Comparison of ENCODE assay signal across 8 cellular contexts in the genomic region with DNA sequence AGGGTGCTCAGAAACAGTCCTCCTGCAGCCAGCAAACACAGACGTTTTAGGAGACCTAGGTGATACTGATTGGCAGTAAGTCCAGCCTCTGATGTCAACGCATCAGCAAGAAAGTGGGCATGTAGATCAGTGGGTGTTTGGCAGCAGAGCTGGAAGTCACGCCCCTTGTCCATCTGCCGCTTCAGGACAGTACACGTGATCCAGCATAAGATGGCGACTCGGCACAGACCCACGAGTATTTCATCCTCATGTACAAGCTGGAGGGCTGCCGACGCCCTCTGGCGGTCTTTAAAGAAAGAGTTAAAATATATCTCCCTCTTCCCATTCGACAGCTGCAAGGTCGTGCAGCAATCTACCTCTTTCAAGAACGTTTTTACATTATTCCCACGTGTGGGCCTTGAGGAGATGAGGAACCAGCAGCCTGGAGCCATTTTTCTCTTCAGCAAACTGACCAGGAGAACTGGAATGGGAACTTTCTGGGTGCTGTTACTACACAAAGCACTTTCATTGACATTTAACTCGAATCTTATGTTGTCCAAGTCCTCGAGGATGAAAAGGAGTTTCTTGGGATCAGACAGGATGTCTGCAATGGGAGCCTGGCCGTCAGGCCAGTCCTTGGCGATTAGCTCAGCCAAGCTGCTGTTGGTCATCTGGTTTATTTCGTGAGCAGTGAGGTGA. TPM values are rescaled to one million over a fixed set of nuclear protein-coding genes. Genes with fewer than 3 reads are reported as not detected.
DNase-seq lines count a peak whose midpoint lies in the region; ATAC-seq lines count a peak whose summit lies in the region.

No MANE protein-coding gene starts in this region.

- H3K4me3 ChIP-seq in right cardiac atrium (ENCODE audit: low read length): no peak overlapping the region

- peaks cover under 1% of the 10 kb centered on the region for H3K27me3 Mint-ChIP-seq in activated CD4-positive, alpha-beta memory T cell treated with anti-CD3 and anti-CD28 coated beads for 36 hours

- peak; percentile 85 for DNase-seq in DMS53 (lab: John Stamatoyannopoulos, UW)
- DNase-seq in NCI-H446 treated with DMSO at 0.1 percent for 48 hours (lab: John Stamatoyannopoulos, UW): peak; percentile 91
- peak; percentile 59 for DNase-seq in activated CD4-positive, alpha-beta memory T cell treated with anti-CD3 and anti-CD28 coated beads for 36 hours
- peak; percentile 53 to 63 (median 59) for DNase-seq in right cardiac atrium
- peak; percentile 42 to 43 for DNase-seq in stimulated activated CD4-positive, alpha-beta T cell treated with anti-CD3 and anti-CD28 coated beads, Interleukin-2, amount 100 ng/mL, for 24 hours

- peaks cover 6% of the 10 kb centered on the region for H3K4me1 Mint-ChIP-seq in activated CD4-positive, alpha-beta memory T cell treated with anti-CD3 and anti-CD28 coated beads for 36 hours (ENCODE audit: low read depth)

- WGBS in right cardiac atrium: 23% methylated on average over 20 of the region's 20 CpGs

- POLR2A ChIA-PET in activated CD4-positive, alpha-beta memory T cell treated with anti-CD3 and anti-CD28 coated beads for 36 hours (lab: Charles Lee): interaction anchor here (0.6 kb wide), 1 partner anchor 177 kb away, joined by 3 read pairs; no protein-coding TSS in a partner anchor

- H3K27ac ChIP-seq in right cardiac atrium (ENCODE audit: low read length): no peak overlapping the region

- no peaks in the 10 kb centered on the region for H3K36me3 Mint-ChIP-seq in activated CD4-positive, alpha-beta memory T cell treated with anti-CD3 and anti-CD28 coated beads for 36 hours

- CTCF ChIA-PET in activated CD4-positive, alpha-beta memory T cell treated with anti-CD3 and anti-CD28 coated beads for 36 hours (lab: Charles Lee): interaction anchor here (0.9 to 2.8 kb wide), 4 partner anchors 12 to 178 kb away, joined by 3 to 22 read pairs (median 7); no protein-coding TSS in a partner anchor

- intact Hi-C loops in activated CD4-positive, alpha-beta memory T cell treated with anti-CD3 and anti-CD28 coated beads for 36 hours (cut with micrococcal nuclease): loop anchor here (10.0 kb wide), 1 partner anchor 295 kb away; no protein-coding TSS in a partner anchor
- intact Hi-C loops in right cardiac atrium (cut with DNase I): no loop called here

- no peaks in the 10 kb centered on the region for H3K9me3 ChIP-seq in right cardiac atrium (ENCODE audit: control insufficient read depth, low read length)

- H3K27me3 ChIP-seq in right cardiac atrium (ENCODE audit: control insufficient read depth, insufficient read depth): peaks cover 3% of the 10 kb centered on the region

- no peak overlapping the region for H3K4me3 Mint-ChIP-seq in activated CD4-positive, alpha-beta memory T cell treated with anti-CD3 and anti-CD28 coated beads for 36 hours

- no peak overlapping the region for H3K27ac Mint-ChIP-seq in activated CD4-positive, alpha-beta memory T cell treated with anti-CD3 and anti-CD28 coated beads for 36 hours

- H3K4me1 ChIP-seq in right cardiac atrium (ENCODE audit: control insufficient read depth, insufficient read depth, low read length): no peaks in the 10 kb centered on the region

- ATAC-seq in HG03442 (IDR thresholded peaks at IDR 0.05; ENCODE audit: unreplicated experiment) (peak; percentile 52), right cardiac atrium (peak in 1 of 2 donors; percentile 75), HG02678 (IDR thresholded peaks at IDR 0.05; ENCODE audit: unreplicated experiment) (no peak), GM21528 (IDR thresholded peaks at IDR 0.05; ENCODE audit: low FRiP score, unreplicated experiment) (no peak)

- H3K9me3 Mint-ChIP-seq in activated CD4-positive, alpha-beta memory T cell treated with anti-CD3 and anti-CD28 coated beads for 36 hours: peaks cover 2% of the 10 kb centered on the region

RNA-seq across cellular contexts. Expression of gene NLRP11, which starts 22.3 kb away (rescaled TPM):
- total RNA-seq in activated CD4-positive, alpha-beta memory T cell treated with anti-CD3 and anti-CD28 coated beads for 36 hours: not detected
- total RNA-seq in right cardiac atrium: not detected
- polyA plus RNA-seq in right cardiac atrium: not detected

RNA-seq across cellular contexts. Expression of gene NLRP4, which starts 26.8 kb away (rescaled TPM):
- total RNA-seq in activated CD4-positive, alpha-beta memory T cell treated with anti-CD3 and anti-CD28 coated beads for 36 hours: not detected
- total RNA-seq in right cardiac atrium: not detected
- polyA plus RNA-seq in right cardiac atrium: not detected

RNA-seq across cellular contexts. Expression of gene RFPL4AL1, which starts 40.6 kb away (rescaled TPM):
- not detected for total RNA-seq in activated CD4-positive, alpha-beta memory T cell treated with anti-CD3 and anti-CD28 coated beads for 36 hours
- not detected for total RNA-seq in right cardiac atrium
- not detected for polyA plus RNA-seq in right cardiac atrium

RNA-seq across cellular contexts. Expression of gene RFPL4A, which starts 50.6 kb away (rescaled TPM):
- not detected for total RNA-seq in activated CD4-positive, alpha-beta memory T cell treated with anti-CD3 and anti-CD28 coated beads for 36 hours
- total RNA-seq in right cardiac atrium: not detected
- not detected for polyA plus RNA-seq in right cardiac atrium
